Comparison of ENCODE assay signal across 1 cellular context in genomic region chr6:148747493-148748160, GRCh38.
TF ChIP-seq lines count a peak whose summit lies in the region.

No MANE protein-coding gene starts in this region.

TF ChIP-seq in H1, 55 proteins besides CTCF, POLR2A, EP300 and RAD21 (continued from another document):
- TF ChIP-seq RNF2 (IDR thresholded peaks at IDR 0.05; ENCODE audit: borderline replicate concordance, low read depth, low read length, missing control alignments, poor library complexity, severe bottlenecking) (no peak), HDAC6 (IDR thresholded peaks at IDR 0.05; ENCODE audit: low read depth, low read length) (no peak), BCL11A (IDR thresholded peaks at IDR 0.05; ENCODE audit: low read depth in 2 of 2, low read length in 2 of 2) (no peak), NANOG (IDR thresholded peaks at IDR 0.05; ENCODE audit: insufficient read depth, low read depth, low read length, poor library complexity, severe bottlenecking) (no peak), SUZ12 (IDR thresholded peaks at IDR 0.05; ENCODE audit: low read length) (0 out of 2 replicates have a peak, but pooled peaks have one; percentile 14), SP2 (IDR thresholded peaks at IDR 0.05; ENCODE audit: low read length) (no peak), SIN3A (conservative IDR thresholded peaks at IDR 0.05 in 1 of 2, IDR thresholded peaks at IDR 0.05 in 1 of 2; ENCODE audit: low read depth in 1 of 2, low read length in 2 of 2) (0 out of 4 replicates have a peak, but pooled peaks of 1 of the 2 experiments have one; percentile 22), TEAD4 (IDR thresholded peaks at IDR 0.05; ENCODE audit: low read depth, low read length) (no peak), TAF1 (IDR thresholded peaks at IDR 0.05; ENCODE audit: low read depth, low read length) (0 out of 2 replicates have a peak, but pooled peaks have one; percentile 13), EZH2 (IDR thresholded peaks at IDR 0.05; ENCODE audit: low read depth, low read length, severe bottlenecking) (no peak), CBX5 (IDR thresholded peaks at IDR 0.05; ENCODE audit: low read depth, low read length) (no peak), CHD2 (IDR thresholded peaks at IDR 0.05; ENCODE audit: low read length) (no peak), JUND (IDR thresholded peaks at IDR 0.05; ENCODE audit: low read length) (no peak), KDM5A (IDR thresholded peaks at IDR 0.05; ENCODE audit: low read length) (no peak), GABPA (IDR thresholded peaks at IDR 0.05; ENCODE audit: borderline replicate concordance, insufficient read depth, low read length) (no peak), CTBP2 (IDR thresholded peaks at IDR 0.05; ENCODE audit: borderline replicate concordance, insufficient read depth, insufficient read length, low read length) (no peak), USF2 (IDR thresholded peaks at IDR 0.05; ENCODE audit: low read length) (no peak), ASH2L (IDR thresholded peaks at IDR 0.05; ENCODE audit: low read length) (peak; percentile 80), CHD7 (IDR thresholded peaks at IDR 0.05; ENCODE audit: insufficient replicate concordance, low read length) (no peak), SIRT6 (IDR thresholded peaks at IDR 0.05; ENCODE audit: low read length) (no peak), KDM4A (IDR thresholded peaks at IDR 0.05; ENCODE audit: low read depth, low read length, severe bottlenecking) (peak; percentile 94), MAFK (IDR thresholded peaks at IDR 0.05; ENCODE audit: low read depth, low read length) (no peak), SAP30 (IDR thresholded peaks at IDR 0.05; ENCODE audit: insufficient read depth, insufficient replicate concordance, low read length) (no peak), SRF (IDR thresholded peaks at IDR 0.05; ENCODE audit: low read depth, low read length) (no peak), SP4 (IDR thresholded peaks at IDR 0.05; ENCODE audit: low read length) (no peak), RFX5 (IDR thresholded peaks at IDR 0.05; ENCODE audit: borderline replicate concordance, low read depth, low read length) (no peak), BACH1 (IDR thresholded peaks at IDR 0.05; ENCODE audit: low read length) (no peak), ZNF274 (IDR thresholded peaks at IDR 0.05; ENCODE audit: borderline replicate concordance, extremely low read depth, low read length) (no peak), PHF8 (conservative IDR thresholded peaks at IDR 0.05; ENCODE audit: low read depth, low read length) (peak; percentile 36; the same call in 1 of the 2 replicates), TAF7 (optimal IDR thresholded peaks at IDR 0.05; ENCODE audit: borderline replicate concordance, low read depth, low read length) (peak; percentile 15), POU5F1 (IDR thresholded peaks at IDR 0.05; ENCODE audit: low read depth, low read length) (no peak), SP1 (IDR thresholded peaks at IDR 0.05; ENCODE audit: low read depth, low read length) (no peak), RBBP5 (IDR thresholded peaks at IDR 0.05; ENCODE audit: borderline replicate concordance, low read depth, low read length) (peak; percentile 50; the same call in 1 of the 2 replicates), CREB1 (IDR thresholded peaks at IDR 0.05) (no peak), NRF1 (IDR thresholded peaks at IDR 0.05; ENCODE audit: low read depth, low read length) (no peak), FOSL1 (IDR thresholded peaks at IDR 0.05; ENCODE audit: insufficient read depth, low read depth, low read length) (0 out of 2 replicates have a peak, but pooled peaks have one; percentile 20), SIX5 (IDR thresholded peaks at IDR 0.05; ENCODE audit: low read depth, low read length) (no peak), GTF2F1 (IDR thresholded peaks at IDR 0.05; ENCODE audit: borderline replicate concordance, low read depth, low read length) (no peak), E2F6 (IDR thresholded peaks at IDR 0.05) (no peak), ATF2 (IDR thresholded peaks at IDR 0.05; ENCODE audit: low read length) (no peak), JUN (IDR thresholded peaks at IDR 0.05; ENCODE audit: low read depth, low read length) (no peak), HDAC2 (IDR thresholded peaks at IDR 0.05; ENCODE audit: borderline replicate concordance in 1 of 2, low read depth in 2 of 2, low read length in 2 of 2) (no peak), POLR2AphosphoS5 (IDR thresholded peaks at IDR 0.05; ENCODE audit: low read depth, low read length) (no peak; the same call in 1 of the 2 replicates), KDM1A (IDR thresholded peaks at IDR 0.05; ENCODE audit: borderline replicate concordance, low read length) (no peak; the same call in 1 of the 2 replicates), RXRA (IDR thresholded peaks at IDR 0.05; ENCODE audit: insufficient read depth, low read depth, low read length) (no peak), CEBPB (IDR thresholded peaks at IDR 0.05; ENCODE audit: low read depth, low read length) (no peak), ATF3 (IDR thresholded peaks at IDR 0.05; ENCODE audit: insufficient read depth, low read depth, low read length) (no peak), CHD1 (IDR thresholded peaks at IDR 0.05; ENCODE audit: low read depth, low read length) (no peak), TCF12 (IDR thresholded peaks at IDR 0.05; ENCODE audit: low read depth, low read length) (no peak), YY1 (IDR thresholded peaks at IDR 0.05; ENCODE audit: low read depth, low read length) (no peak)
TF ChIP-seq in H1: peak in this region for 10.
